In the genomic region with DNA sequence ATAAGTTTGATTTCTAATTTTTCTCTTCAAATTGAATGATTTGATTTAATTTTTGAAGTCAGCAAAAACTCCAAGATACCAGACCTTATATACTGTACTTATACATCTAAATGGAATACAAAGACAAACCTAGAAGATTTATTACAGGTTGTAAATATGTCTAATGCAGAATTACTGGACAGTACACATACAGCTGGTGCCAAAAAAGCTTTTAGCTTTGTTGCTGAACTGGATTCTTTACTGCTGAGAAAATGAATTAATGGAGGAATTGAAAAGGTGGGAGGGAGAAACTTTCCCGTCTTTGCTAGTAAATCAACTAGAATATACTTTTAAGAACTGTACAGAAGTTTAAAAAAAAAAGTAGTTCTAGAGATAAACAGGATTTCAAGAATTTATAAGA, we compare ENCODE assay signal across 23 cellular contexts. TPM values are rescaled to one million over a fixed set of nuclear protein-coding genes. Genes with fewer than 3 reads are reported as not detected.
DNase-seq lines count a peak whose midpoint lies in the region; ATAC-seq and TF ChIP-seq lines count a peak whose summit lies in the region.
"Had no signal": no experiment of that assay in that cellular context is flagged by ENCODE, and none has a peak within 500 bp of the region (broad histone marks: within the 10 kb centered on the region; RNA-seq: fewer than 3 reads in every experiment).

No MANE protein-coding gene starts in this region.

- intact Hi-C loops in thyroid gland (cut with DNase I) = no loop called here

- DNase-seq in NCI-H748 (lab: John Stamatoyannopoulos, UW; ENCODE audit: unreplicated experiment) (peak; percentile 32), NCI-H748 treated with DMSO at 0.1 percent for 48 hours (lab: John Stamatoyannopoulos, UW) (no peak), NCI-H2081 (lab: John Stamatoyannopoulos, UW) (peak; percentile 57 to 90), fibroblast of villous mesenchyme (ENCODE audit: low read depth) (peak; percentile 11), thyroid gland (no peak), NCI-H510A (lab: John Stamatoyannopoulos, UW) (no peak)
- DNase-seq in stimulated activated CD8-positive, alpha-beta memory T cell treated with anti-CD3 and anti-CD28 coated beads, Interleukin-4, amount 100 ng/mL, for 48 hours = no peak
- DNase-seq: activated CD4-positive, CD25-positive, alpha-beta regulatory T cell treated with anti-CD3 and anti-CD28 coated beads, Interleukin-2, amount 50 U/mL, for 72 hours; activated CD8-positive, alpha-beta memory T cell treated with anti-CD3 and anti-CD28 coated beads, Interleukin-2, amount 10 ng/mL, durations not matched to agents 7 days and 5 days; activated effector memory CD4-positive, alpha-beta T cell treated with Interleukin-2 at 50 U/mL for 16 hours; amniotic stem cell; CD8-positive, alpha-beta memory T cell; effector CD4-positive, alpha-beta T cell; hippocampal formation; KBM-7; kidney glomerular epithelial cell; midbrain; retina; SJCRH30; stimulated activated naive CD4-positive, alpha-beta T cell; T-helper 9 cell; trophoblast cell had no signal

- H3K27ac ChIP-seq in thyroid gland = no peak overlapping the region
- H3K27ac ChIP-seq: SJCRH30 had no signal

- TF ChIP-seq CTCF in fibroblast of villous mesenchyme (IDR thresholded peaks at IDR 0.05; ENCODE audit: insufficient read depth, low read depth, low read length) (no peak), thyroid gland (IDR thresholded peaks at IDR 0.05) (no peak)

- H3K4me3 ChIP-seq in fibroblast of villous mesenchyme (ENCODE audit: low read depth, low read length) (no peak overlapping the region), thyroid gland (replicated peaks in 1 of 3) (no peak overlapping the region)
- H3K4me3 ChIP-seq: SJCRH30 had no signal

- H3K36me3 ChIP-seq in thyroid gland = no peaks in the 10 kb centered on the region

- H3K9me3 ChIP-seq in thyroid gland = no peaks in the 10 kb centered on the region
- H3K9me3 ChIP-seq: SJCRH30 had no signal

- ATAC-seq in HG03378 (IDR thresholded peaks at IDR 0.05; ENCODE audit: unreplicated experiment) = no peak
- ATAC-seq: activated CD8-positive, alpha-beta memory T cell treated with anti-CD3 and anti-CD28 coated beads, Interleukin-2, amount 10 ng/mL, durations not matched to agents 7 days and 5 days had no signal

- no peak for TF ChIP-seq POLR2A in thyroid gland (IDR thresholded peaks at IDR 0.05)

- H3K4me1 ChIP-seq in thyroid gland = no peaks in the 10 kb centered on the region
- H3K4me1 ChIP-seq: SJCRH30 had no signal

- H3K27me3 ChIP-seq in thyroid gland = no peaks in the 10 kb centered on the region
- H3K27me3 ChIP-seq: SJCRH30 had no signal

- 91 to 94% methylated on average over 1 of the region's 1 CpG for WGBS in thyroid gland, 2 donors

RNA-seq across cellular contexts. Expression of a gene that starts 17.5 kb away (rescaled TPM):
- total RNA-seq in fibroblast of villous mesenchyme = 23.5 and 31.5 TPM in 2 replicates
- 10 to 100 TPM; 40.6 to 67.9 (median 48.2) TPM for total RNA-seq in thyroid gland

Comparison
In these comparisons a context has a peak if more than half of its experiments do, and no peak if none do; other contexts are left out.
1. DNase-seq: peak in NCI-H748 (single experiment), NCI-H2081 (2 of 2) and fibroblast of villous mesenchyme (single experiment); none in NCI-H748 treated with DMSO at 0.1 percent for 48 hours (single experiment), stimulated activated CD8-positive, alpha-beta memory T cell treated with anti-CD3 and anti-CD28 coated beads, Interleukin-4, amount 100 ng/mL, for 48 hours (single experiment), thyroid gland (0 of 2) and NCI-H510A (single experiment).